Comparison of ENCODE assay signal across 8 cellular contexts in the genomic region with DNA sequence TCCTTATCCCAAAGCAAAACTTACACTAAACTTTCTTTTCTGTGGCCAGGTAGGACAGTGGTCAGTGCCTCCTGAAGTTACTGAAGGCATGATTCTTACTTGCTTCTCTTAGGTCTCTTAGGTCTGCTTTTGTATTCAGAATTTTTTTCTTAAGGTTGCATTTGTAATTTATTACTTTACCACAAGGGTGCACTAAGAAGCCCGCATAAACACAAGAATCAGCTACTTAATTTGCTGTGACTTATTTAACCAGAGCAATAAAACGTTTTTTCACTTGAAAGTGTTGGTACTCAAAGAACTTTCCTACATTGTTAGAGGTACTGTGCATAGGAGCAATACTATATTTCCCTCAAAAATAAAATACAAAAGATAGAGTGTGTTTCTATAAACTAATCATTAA.
DNase-seq lines count a peak whose midpoint lies in the region; ATAC-seq lines count a peak whose summit lies in the region.

No MANE protein-coding gene starts in this region.

- peak; percentile 46 for DNase-seq in DMS53 (lab: John Stamatoyannopoulos, UW)
- DNase-seq in Jurkat, Clone E6-1 (ENCODE audit: low read depth, low spot score) = peak; percentile 40
- peak; percentile 54 for DNase-seq in astrocyte of the hippocampus (ENCODE audit: low read depth, low spot score)
- peak; percentile 6 for DNase-seq in midbrain (lab: John Stamatoyannopoulos, UW)
- DNase-seq in left lobe of liver (ENCODE audit: low spot score) = no peak
- no peak for DNase-seq in activated CD4-positive, alpha-beta T cell treated with anti-CD3 and anti-CD28 coated beads, Interleukin-2, amount 50 U/mL, for 4 hours
- DNase-seq in NK-92 treated with Interleukin-12 subunit alpha and Interleukin-12 subunit beta, amount 100 ng/mL, for 24 hours (lab: John Stamatoyannopoulos, UW) = no peak
- no peak for DNase-seq in cortex of kidney (lab: John Stamatoyannopoulos, UW)

- no peak overlapping the region for H3K4me3 ChIP-seq in Jurkat, Clone E6-1 (ENCODE audit: low read length)

- no peak for ATAC-seq in left lobe of liver

Comparison
In these comparisons a context has a peak if more than half of its experiments do, and no peak if none do; other contexts are left out.
1. DNase-seq: peak in DMS53 (single experiment), Jurkat, Clone E6-1 (single experiment), astrocyte of the hippocampus (single experiment) and midbrain (single experiment); none in left lobe of liver (single experiment), activated CD4-positive, alpha-beta T cell treated with anti-CD3 and anti-CD28 coated beads, Interleukin-2, amount 50 U/mL, for 4 hours (0 of 2), NK-92 treated with Interleukin-12 subunit alpha and Interleukin-12 subunit beta, amount 100 ng/mL, for 24 hours (single experiment) and cortex of kidney (single experiment).